36 cellular contexts compared by ENCODE assay signal in genomic region chr7:16400896-16401275, GRCh38. TPM values are rescaled to one million over a fixed set of nuclear protein-coding genes. Genes with fewer than 3 reads are reported as not detected.
"Had no signal": no experiment of that assay in that cellular context is flagged by ENCODE, and none has a peak within 500 bp of the region (broad histone marks: within the 10 kb centered on the region; RNA-seq: fewer than 3 reads in every experiment).

No MANE protein-coding gene starts in this region.

- H3K4me3 Mint-ChIP-seq: activated CD4-positive, alpha-beta memory T cell treated with anti-CD3 and anti-CD28 coated beads, Interleukin-2, amount 10 ng/mL, durations not matched to agents 7 days and 5 days; activated CD4-positive, alpha-beta T cell treated with anti-CD3 and anti-CD28 coated beads for 36 hours; activated CD4-positive, alpha-beta T cell treated with anti-CD3 and anti-CD28 coated beads, Interleukin-2, amount 10 ng/mL, durations not matched to agents 7 days and 5 days; activated CD8-positive, alpha-beta memory T cell treated with anti-CD3 and anti-CD28 coated beads, Interleukin-2, amount 10 ng/mL, durations not matched to agents 7 days and 5 days; activated CD8-positive, alpha-beta T cell treated with anti-CD3 and anti-CD28 coated beads, Interleukin-2, amount 10 ng/mL, durations not matched to agents 7 days and 5 days; activated naive CD4-positive, alpha-beta T cell treated with anti-CD3 and anti-CD28 coated beads, Interleukin-2, amount 10 ng/mL, durations not matched to agents 7 days and 5 days; activated naive CD4-positive, alpha-beta T cell treated with anti-CD3 and anti-CD28 coated beads, Interleukin-2, amount 50 U/mL, for 24 hours; activated naive CD8-positive, alpha-beta T cell; activated naive CD8-positive, alpha-beta T cell treated with anti-CD3 and anti-CD28 coated beads, Interleukin-2, amount 10 ng/mL, durations not matched to agents 7 days and 5 days; activated naive CD8-positive, alpha-beta T cell treated with anti-CD3 and anti-CD28 coated beads, Interleukin-2, amount 50 U/mL, for 24 hours; activated T-cell treated with anti-CD3 and anti-CD28 coated beads, Interleukin-2, amount 50 U/mL, for 24 hours; T-helper 1 cell treated with Interleukin-12 subunit alpha and Interleukin-12 subunit beta and Interleukin-4 antibody, amounts not matched to agents 30 μg/mL and 1 μg/mL, for 36 hours; T-helper 2 cell treated with Interferon-gamma antibody and Interleukin-4, amounts not matched to agents 5 μg/mL and 100 μg/mL, for 36 hours; WTC11 had no signal

- H3K27ac Mint-ChIP-seq: activated CD4-positive, alpha-beta memory T cell treated with anti-CD3 and anti-CD28 coated beads, Interleukin-2, amount 10 ng/mL, durations not matched to agents 7 days and 5 days; activated CD4-positive, alpha-beta T cell treated with anti-CD3 and anti-CD28 coated beads for 36 hours; activated CD4-positive, alpha-beta T cell treated with anti-CD3 and anti-CD28 coated beads, Interleukin-2, amount 10 ng/mL, durations not matched to agents 7 days and 5 days; activated CD8-positive, alpha-beta memory T cell treated with anti-CD3 and anti-CD28 coated beads, Interleukin-2, amount 10 ng/mL, durations not matched to agents 7 days and 5 days; activated CD8-positive, alpha-beta T cell treated with anti-CD3 and anti-CD28 coated beads, Interleukin-2, amount 10 ng/mL, durations not matched to agents 7 days and 5 days; activated naive CD4-positive, alpha-beta T cell treated with anti-CD3 and anti-CD28 coated beads, Interleukin-2, amount 10 ng/mL, durations not matched to agents 7 days and 5 days; activated naive CD4-positive, alpha-beta T cell treated with anti-CD3 and anti-CD28 coated beads, Interleukin-2, amount 50 U/mL, for 24 hours; activated naive CD8-positive, alpha-beta T cell; activated naive CD8-positive, alpha-beta T cell treated with anti-CD3 and anti-CD28 coated beads, Interleukin-2, amount 10 ng/mL, durations not matched to agents 7 days and 5 days; activated naive CD8-positive, alpha-beta T cell treated with anti-CD3 and anti-CD28 coated beads, Interleukin-2, amount 50 U/mL, for 24 hours; activated T-cell treated with anti-CD3 and anti-CD28 coated beads, Interleukin-2, amount 50 U/mL, for 24 hours; activated T-helper 2 cell treated with anti-CD3 and anti-CD28 coated beads, Interferon-gamma antibody, Interleukin-2, Interleukin-4, amounts not matched to agents 10 μg/mL and 5 μg/mL and 100 μg/mL, durations not matched to agents 14 hours and 24 hours and 36 hours; T-helper 1 cell treated with Interleukin-12 subunit alpha and Interleukin-12 subunit beta and Interleukin-4 antibody, amounts not matched to agents 30 μg/mL and 1 μg/mL, for 36 hours; T-helper 2 cell treated with Interferon-gamma antibody and Interleukin-4, amounts not matched to agents 5 μg/mL and 100 μg/mL, for 36 hours; WTC11 had no signal

- H3K4me1 ChIP-seq: ascending aorta, breast epithelium had no signal

- H3K27ac ChIP-seq: ascending aorta, brain microvascular endothelial cell, breast epithelium, WERI-Rb-1 had no signal

- H3K27me3 ChIP-seq: ascending aorta, brain microvascular endothelial cell, breast epithelium had no signal

- DNase-seq: activated CD4-positive, alpha-beta memory T cell treated with anti-CD3 and anti-CD28 coated beads, Interleukin-2, amount 10 ng/mL, durations not matched to agents 7 days and 5 days; activated CD4-positive, alpha-beta T cell treated with anti-CD3 and anti-CD28 coated beads for 1 hour; activated CD4-positive, alpha-beta T cell treated with anti-CD3 and anti-CD28 coated beads for 36 hours; activated CD4-positive, alpha-beta T cell treated with anti-CD3 and anti-CD28 coated beads for 48 hours; activated CD4-positive, alpha-beta T cell treated with anti-CD3 and anti-CD28 coated beads, Interleukin-2, amount 10 ng/mL, durations not matched to agents 7 days and 5 days; activated CD4-positive, alpha-beta T cell treated with anti-CD3 and anti-CD28 coated beads, Interleukin-2, amount 50 U/mL, for 48 hours; activated CD4-positive, CD25-positive, alpha-beta regulatory T cell; activated CD8-positive, alpha-beta memory T cell treated with anti-CD3 and anti-CD28 coated beads for 24 hours; activated CD8-positive, alpha-beta memory T cell treated with anti-CD3 and anti-CD28 coated beads, Interleukin-2, amount 10 ng/mL, durations not matched to agents 7 days and 5 days; activated CD8-positive, alpha-beta memory T cell treated with anti-CD3 and anti-CD28 coated beads, Interleukin-2, amount 50 U/mL, for 48 hours; activated CD8-positive, alpha-beta T cell treated with anti-CD3 and anti-CD28 coated beads, Interleukin-2, amount 10 ng/mL, durations not matched to agents 7 days and 5 days; activated effector memory CD4-positive, alpha-beta T cell treated with Interleukin-2 at 50 U/mL for 16 hours; activated gamma-delta T cell; activated naive CD4-positive, alpha-beta T cell treated with anti-CD3 and anti-CD28 coated beads, Interleukin-2, amount 10 ng/mL, durations not matched to agents 7 days and 5 days; activated naive CD4-positive, alpha-beta T cell treated with Interleukin-2 at 50 U/mL for 16 hours; activated naive CD8-positive, alpha-beta T cell treated with anti-CD3 and anti-CD28 coated beads, Interleukin-2, amount 10 ng/mL, durations not matched to agents 7 days and 5 days; activated naive CD8-positive, alpha-beta T cell treated with anti-CD3 and anti-CD28 coated beads, Interleukin-2, amount 50 U/mL, for 24 hours; activated T-cell treated with anti-CD3 and anti-CD28 coated beads, Interleukin-2, amount 50 U/mL, for 24 hours; activated T-cell treated with anti-CD3 and anti-CD28 coated beads, Interleukin-2, amount 50 U/mL, for 48 hours; amygdala; anterior cingulate cortex; brain microvascular endothelial cell; central memory CD4-positive, alpha-beta T cell; T-helper 2 cell; T-helper 9 cell; WERI-Rb-1 had no signal

- H3K27me3 Mint-ChIP-seq: activated CD4-positive, alpha-beta memory T cell treated with anti-CD3 and anti-CD28 coated beads, Interleukin-2, amount 10 ng/mL, durations not matched to agents 7 days and 5 days; activated CD4-positive, alpha-beta T cell treated with anti-CD3 and anti-CD28 coated beads for 36 hours; activated CD4-positive, alpha-beta T cell treated with anti-CD3 and anti-CD28 coated beads, Interleukin-2, amount 10 ng/mL, durations not matched to agents 7 days and 5 days; activated CD8-positive, alpha-beta memory T cell treated with anti-CD3 and anti-CD28 coated beads, Interleukin-2, amount 10 ng/mL, durations not matched to agents 7 days and 5 days; activated naive CD4-positive, alpha-beta T cell treated with anti-CD3 and anti-CD28 coated beads, Interleukin-2, amount 10 ng/mL, durations not matched to agents 7 days and 5 days; activated naive CD4-positive, alpha-beta T cell treated with anti-CD3 and anti-CD28 coated beads, Interleukin-2, amount 50 U/mL, for 24 hours; activated naive CD8-positive, alpha-beta T cell; activated naive CD8-positive, alpha-beta T cell treated with anti-CD3 and anti-CD28 coated beads, Interleukin-2, amount 10 ng/mL, durations not matched to agents 7 days and 5 days; activated naive CD8-positive, alpha-beta T cell treated with anti-CD3 and anti-CD28 coated beads, Interleukin-2, amount 50 U/mL, for 24 hours; activated T-cell treated with anti-CD3 and anti-CD28 coated beads, Interleukin-2, amount 50 U/mL, for 24 hours had no signal

- ATAC-seq: activated CD4-positive, alpha-beta T cell treated with anti-CD3 and anti-CD28 coated beads for 36 hours; activated CD4-positive, CD25-positive, alpha-beta regulatory T cell treated with anti-CD3 and anti-CD28 coated beads, Interleukin-2, amount 50 U/mL, for 24 hours; activated CD8-positive, alpha-beta memory T cell treated with anti-CD3 and anti-CD28 coated beads, Interleukin-2, amount 10 ng/mL, durations not matched to agents 7 days and 5 days; activated CD8-positive, alpha-beta T cell treated with anti-CD3 and anti-CD28 coated beads, Interleukin-2, amount 10 ng/mL, durations not matched to agents 7 days and 5 days; activated naive CD8-positive, alpha-beta T cell treated with anti-CD3 and anti-CD28 coated beads, Interleukin-2, amount 50 U/mL, for 24 hours; WTC11 had no signal

- H3K4me1 Mint-ChIP-seq: activated CD4-positive, alpha-beta memory T cell treated with anti-CD3 and anti-CD28 coated beads, Interleukin-2, amount 10 ng/mL, durations not matched to agents 7 days and 5 days; activated CD4-positive, alpha-beta T cell treated with anti-CD3 and anti-CD28 coated beads for 36 hours; activated CD8-positive, alpha-beta memory T cell treated with anti-CD3 and anti-CD28 coated beads, Interleukin-2, amount 10 ng/mL, durations not matched to agents 7 days and 5 days; activated naive CD4-positive, alpha-beta T cell treated with anti-CD3 and anti-CD28 coated beads, Interleukin-2, amount 10 ng/mL, durations not matched to agents 7 days and 5 days; activated naive CD4-positive, alpha-beta T cell treated with anti-CD3 and anti-CD28 coated beads, Interleukin-2, amount 50 U/mL, for 24 hours; activated naive CD8-positive, alpha-beta T cell treated with anti-CD3 and anti-CD28 coated beads, Interleukin-2, amount 10 ng/mL, durations not matched to agents 7 days and 5 days; WTC11 had no signal

- H3K36me3 ChIP-seq: ascending aorta, brain microvascular endothelial cell, breast epithelium, WERI-Rb-1 had no signal

- FAIRE-seq: TTC549 had no signal

- H3K4me3 ChIP-seq: ascending aorta, breast epithelium had no signal

RNA-seq across cellular contexts. Expression of gene CRPPA, which starts 20.5 kb away (rescaled TPM):
- total RNA-seq: ascending aorta had no signal
